ENCODE assay signal across 20 cellular contexts in genomic region chr17:29449865-29450671, GRCh38. TPM values are rescaled to one million over a fixed set of nuclear protein-coding genes. Genes with fewer than 3 reads are reported as not detected.
DNase-seq lines count a peak whose midpoint lies in the region; ATAC-seq, FAIRE-seq and TF ChIP-seq lines count a peak whose summit lies in the region.
"Had no signal": no experiment of that assay in that cellular context is flagged by ENCODE, and none has a peak within 500 bp of the region (broad histone marks: within the 10 kb centered on the region; RNA-seq: fewer than 3 reads in every experiment).

No MANE protein-coding gene starts in this region.

- no peak overlapping the region for H3K27ac ChIP-seq in K562 (ENCODE audit: extremely low read depth, low read depth, low read length)
- H3K27ac ChIP-seq: KMS-11 had no signal

- no peak overlapping the region for H3K4me2 ChIP-seq in K562 (ENCODE audit: insufficient read depth, low read length)
- H3K4me2 ChIP-seq: KMS-11 had no signal

- no peaks in the 10 kb centered on the region for H3K9me3 Mint-ChIP-seq in stimulated activated naive CD8-positive, alpha-beta T cell treated with anti-CD3 and anti-CD28 coated beads, Interleukin-15, Interleukin-2, amounts not matched to agents 100 ng/mL and 50 ng/mL, for 24 hours

- no peaks in the 10 kb centered on the region for H4K20me1 ChIP-seq in K562 (replicated peaks; ENCODE audit: control insufficient read depth, insufficient read depth, low read length)

- H3K9ac ChIP-seq in K562 (ENCODE audit: insufficient read depth in 1 of 2, low read depth in 2 of 2, low read length in 2 of 2), result no peak overlapping the region
- H3K9ac ChIP-seq: KMS-11 had no signal

- no peak for TF ChIP-seq CTCF in K562 (IDR thresholded peaks at IDR 0.05 in 2 of 3, conservative IDR thresholded peaks at IDR 0.05 in 1 of 3; ENCODE audit: insufficient read depth in 2 of 3, low read depth in 1 of 3, low read length in 3 of 3)
- no peak for TF ChIP-seq CTCF in mucosa of descending colon (IDR thresholded peaks at IDR 0.05)

- no peak for ATAC-seq in stimulated activated naive CD8-positive, alpha-beta T cell treated with anti-CD3 and anti-CD28 coated beads, Interleukin-15, Interleukin-2, amounts not matched to agents 100 U/mL and 50 U/mL, for 24 hours
- ATAC-seq in K562 (no peak), mucosa of descending colon (peak; percentile 34), GM21367 (IDR thresholded peaks at IDR 0.05; ENCODE audit: unreplicated experiment) (no peak), GM18517 (IDR thresholded peaks at IDR 0.05; ENCODE audit: unreplicated experiment) (no peak)

- no peak overlapping the region for H2AFZ ChIP-seq in K562 (ENCODE audit: low read depth, low read length)

- no peak overlapping the region for H3K4me3 Mint-ChIP-seq in stimulated activated naive CD8-positive, alpha-beta T cell treated with anti-CD3 and anti-CD28 coated beads, Interleukin-15, Interleukin-2, amounts not matched to agents 100 ng/mL and 50 ng/mL, for 24 hours
- H3K4me3 Mint-ChIP-seq: endodermal cell had no signal

- no peaks in the 10 kb centered on the region for H3K27me3 Mint-ChIP-seq in stimulated activated naive CD8-positive, alpha-beta T cell treated with anti-CD3 and anti-CD28 coated beads, Interleukin-15, Interleukin-2, amounts not matched to agents 100 ng/mL and 50 ng/mL, for 24 hours

- intact Hi-C loops in K562 (cut with micrococcal nuclease), result no loop called here
- intact Hi-C loops in mucosa of descending colon (cut with DNase I, micrococcal nuclease), result no loop called here

- 84% methylated on average over 5 of the region's 5 CpGs for WGBS in K562 (ENCODE audit: insufficient coverage, low coverage, missing lambda C conversion rate)

- peaks cover 29% of the 10 kb centered on the region for H3K36me3 Mint-ChIP-seq in stimulated activated naive CD8-positive, alpha-beta T cell treated with anti-CD3 and anti-CD28 coated beads, Interleukin-15, Interleukin-2, amounts not matched to agents 100 ng/mL and 50 ng/mL, for 24 hours (ENCODE audit: low read depth)

- H3K27ac Mint-ChIP-seq in stimulated activated naive CD8-positive, alpha-beta T cell treated with anti-CD3 and anti-CD28 coated beads, Interleukin-15, Interleukin-2, amounts not matched to agents 100 ng/mL and 50 ng/mL, for 24 hours, result peak overlapping the region; percentile 88
- H3K27ac Mint-ChIP-seq: endodermal cell had no signal

- peaks cover 53% of the 10 kb centered on the region for H3K79me2 ChIP-seq in K562 (ENCODE audit: control insufficient read depth, insufficient read depth, low read length)

- in situ Hi-C loops in K562 (cut with MboI) (no loop called here), G401 (cut with HindIII; ENCODE audit: low sequenced_read_pairs) (no loop called here)

- H3K9me3 ChIP-seq in K562 (replicated peaks; ENCODE audit: control insufficient read depth, insufficient read depth, low read depth, low read length) (no peaks in the 10 kb centered on the region), mucosa of descending colon (no peaks in the 10 kb centered on the region)

- no peaks in the 10 kb centered on the region for H3K27me3 ChIP-seq in K562 (ENCODE audit: control insufficient read depth in 2 of 2, insufficient read depth in 2 of 2, low read length in 2 of 2)

- TF ChIP-seq POLR2A in K562 (conservative IDR thresholded peaks at IDR 0.05), result no peak

- peaks cover 36% of the 10 kb centered on the region for H3K4me1 Mint-ChIP-seq in stimulated activated naive CD8-positive, alpha-beta T cell treated with anti-CD3 and anti-CD28 coated beads, Interleukin-15, Interleukin-2, amounts not matched to agents 100 ng/mL and 50 ng/mL, for 24 hours (ENCODE audit: low read depth)

- H3K36me3 ChIP-seq in K562 (ENCODE audit: control insufficient read depth, insufficient read depth, low read length) (peaks cover 33% of the 10 kb centered on the region), mucosa of descending colon (ENCODE audit: low read depth) (no peaks in the 10 kb centered on the region)

- H3K4me1 ChIP-seq in K562 (replicated peaks in 1 of 2; ENCODE audit: control insufficient read depth in 2 of 2, insufficient read depth in 2 of 2, low read length in 2 of 2), result no peaks in the 10 kb centered on the region
- H3K4me1 ChIP-seq in mucosa of descending colon (ENCODE audit: low read depth), result no peaks in the 10 kb centered on the region

- no peak for DNase-seq in stimulated activated naive CD8-positive, alpha-beta T cell treated with anti-CD3 and anti-CD28 coated beads, Interleukin-15, Interleukin-2, amounts not matched to agents 100 U/mL and 50 U/mL, for 24 hours
- DNase-seq in K562 (ENCODE audit: extremely low read depth in 1 of 4, low spot score in 3 of 4), result no peak
- no peak for DNase-seq in mucosa of descending colon
- no peak for DNase-seq in G401 (ENCODE audit: low spot score)
- no peak for DNase-seq in stimulated activated CD4-positive, alpha-beta T cell treated with anti-CD3 and anti-CD28 coated beads, Interleukin-4, amount 100 ng/mL, for 1 hour
- DNase-seq: aorta; COR-L47; endodermal cell; mesendoderm; NCI-H2029 treated with DMSO at 0.1 percent for 48 hours; NCI-H446; NK-92 treated with Interleukin-12 subunit alpha and Interleukin-12 subunit beta, amount 100 ng/mL, for 24 hours; retina; RPMI8226 had no signal

- TF ChIP-seq EP300 in K562 (IDR thresholded peaks at IDR 0.05; ENCODE audit: low read length), result no peak

- POLR2A ChIA-PET in K562 (lab: Yijun Ruan, JAX), result interaction anchor here (0.7 to 2.0 kb wide), 4 partner anchors 10 to 50 kb away, joined by 3 to 7 read pairs (median 3); no protein-coding TSS in a partner anchor

- FAIRE-seq in K562 (lab: Jason Lieb, UNC), result no peak
- FAIRE-seq: GM19239, islet of Langerhans had no signal

- BruUV-seq in K562 (replicated peaks; lab: Mats Ljungman, UMichigan), result no TSS peak

- no peak for TF ChIP-seq RAD21 in K562 (CRISPR knock-in tag; conservative IDR thresholded peaks at IDR 0.05 in 1 of 2, IDR thresholded peaks at IDR 0.05 in 1 of 2)

- CTCF ChIA-PET in K562 (lab: Yijun Ruan, JAX; ENCODE audit: low intra/inter-chr PET ratio), result no interaction called here

- H3K4me3 ChIP-seq in K562 (no peak overlapping the region), mucosa of descending colon (no peak overlapping the region)

- no peaks in the 10 kb centered on the region for H3K9me1 ChIP-seq in K562 (ENCODE audit: control insufficient read depth, insufficient read depth, low read length)

TF ChIP-seq in K562, 482 proteins besides CTCF, POLR2A, EP300 and RAD21:
- TF ChIP-seq, protein P1, sequence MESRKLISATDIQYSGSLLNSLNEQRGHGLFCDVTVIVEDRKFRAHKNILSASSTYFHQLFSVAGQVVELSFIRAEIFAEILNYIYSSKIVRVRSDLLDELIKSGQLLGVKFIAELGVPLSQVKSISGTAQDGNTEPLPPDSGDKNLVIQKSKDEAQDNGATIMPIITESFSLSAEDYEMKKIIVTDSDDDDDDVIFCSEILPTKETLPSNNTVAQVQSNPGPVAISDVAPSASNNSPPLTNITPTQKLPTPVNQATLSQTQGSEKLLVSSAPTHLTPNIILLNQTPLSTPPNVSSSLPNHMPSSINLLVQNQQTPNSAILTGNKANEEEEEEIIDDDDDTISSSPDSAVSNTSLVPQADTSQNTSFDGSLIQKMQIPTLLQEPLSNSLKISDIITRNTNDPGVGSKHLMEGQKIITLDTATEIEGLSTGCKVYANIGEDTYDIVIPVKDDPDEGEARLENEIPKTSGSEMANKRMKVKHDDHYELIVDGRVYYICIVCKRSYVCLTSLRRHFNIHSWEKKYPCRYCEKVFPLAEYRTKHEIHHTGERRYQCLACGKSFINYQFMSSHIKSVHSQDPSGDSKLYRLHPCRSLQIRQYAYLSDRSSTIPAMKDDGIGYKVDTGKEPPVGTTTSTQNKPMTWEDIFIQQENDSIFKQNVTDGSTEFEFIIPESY (CRISPR knock-in tag; IDR thresholded peaks at IDR 0.05), result peak; percentile 35; the same call in 1 of the 2 replicates
- TF ChIP-seq NR2C1 (IDR thresholded peaks at IDR 0.05), result peak; percentile 41; the same call in 1 of the 2 replicates
- TF ChIP-seq NR2C1 (tag; IDR thresholded peaks at IDR 0.05), result peak; percentile 28; the same call in 1 of the 2 replicates
- no peak for TF ChIP-seq NR2C2 (CRISPR knock-in tag; IDR thresholded peaks at IDR 0.05)
- 0 out of 2 replicates have a peak, but pooled peaks have one; percentile 13 for TF ChIP-seq NR2C2 (tag; IDR thresholded peaks at IDR 0.05)
- TF ChIP-seq ZNF699 (CRISPR knock-in tag; IDR thresholded peaks at IDR 0.05; ENCODE audit: insufficient replicate concordance), result no peak

RNA-seq across cellular contexts. Expression of gene TAOK1, which starts 59.9 kb away (rescaled TPM):
- 69.0 and 120 TPM in 2 replicates for total RNA-seq in K562 (2011; cell fraction: chromatin; rRNA removed; ENCODE audit: low replicate concordance)
- total RNA-seq in K562 (2011; cell fraction: nucleolus; rRNA removed), result 26.0 and 26.1 TPM in 2 replicates
- total RNA-seq in K562 (2011; cell fraction: nucleoplasm; rRNA removed), result 41.2 and 62.8 TPM in 2 replicates
- total RNA-seq in K562 (2014; rRNA removed) (13.5 and 17.0 TPM in 2 replicates), K562 (2014; rRNA removed; fragmentation: Illumina TruSeq; extraction: Trizol) (22.2 and 23.9 TPM in 2 replicates), K562 (2015; rRNA removed; fragmentation: Illumina TruSeq; extraction: Trizol) (21.8 and 22.3 TPM in 2 replicates), K562 (2021) (32.8 and 33.1 TPM in 2 replicates), mucosa of descending colon (10 to 100 TPM; 50.0 to 76.3 (median 52.1) TPM)
- polyA plus RNA-seq in K562 (2011; rRNA removed) (10.0 and 15.9 TPM in 2 replicates), K562 (2014; fragmentation: Illumina TruSeq; extraction: Trizol) (12.9 and 16.5 TPM in 2 replicates), K562 (2014; fragmentation: Nextera tagmentation; extraction: Ambion mirVana) (1 to 10 TPM; 3.2 to 3.4 TPM), K562 (2014; rRNA removed) (8.7 and 8.8 TPM in 2 replicates)
- polyA plus RNA-seq in K562 (2011; cell fraction: cytosol; rRNA removed), result 2.9 and 5.0 TPM in 2 replicates
- 16.5 and 17.3 TPM in 2 replicates for polyA plus RNA-seq in K562 (2011; cell fraction: nucleus; rRNA removed)
- 10.5 and 10.8 TPM in 2 replicates for polyA plus RNA-seq in K562 (2012)
- polyA minus RNA-seq in K562 (2011; rRNA and poly(A)+ RNA removed), result 64.6 and 66.3 TPM in 2 replicates
- 17.0 and 29.5 TPM in 2 replicates for polyA minus RNA-seq in K562 (2011; cell fraction: cytosol; rRNA and poly(A)+ RNA removed)
- 17.6 and 24.9 TPM in 2 replicates for polyA minus RNA-seq in K562 (2011; cell fraction: nucleus; rRNA and poly(A)+ RNA removed)
- total RNA-seq in G401 (2014; rRNA removed; shearing (Covaris generic)), result 31.1 and 38.5 TPM in 2 replicates
